8 cellular contexts compared by ENCODE assay signal in the genomic region with DNA sequence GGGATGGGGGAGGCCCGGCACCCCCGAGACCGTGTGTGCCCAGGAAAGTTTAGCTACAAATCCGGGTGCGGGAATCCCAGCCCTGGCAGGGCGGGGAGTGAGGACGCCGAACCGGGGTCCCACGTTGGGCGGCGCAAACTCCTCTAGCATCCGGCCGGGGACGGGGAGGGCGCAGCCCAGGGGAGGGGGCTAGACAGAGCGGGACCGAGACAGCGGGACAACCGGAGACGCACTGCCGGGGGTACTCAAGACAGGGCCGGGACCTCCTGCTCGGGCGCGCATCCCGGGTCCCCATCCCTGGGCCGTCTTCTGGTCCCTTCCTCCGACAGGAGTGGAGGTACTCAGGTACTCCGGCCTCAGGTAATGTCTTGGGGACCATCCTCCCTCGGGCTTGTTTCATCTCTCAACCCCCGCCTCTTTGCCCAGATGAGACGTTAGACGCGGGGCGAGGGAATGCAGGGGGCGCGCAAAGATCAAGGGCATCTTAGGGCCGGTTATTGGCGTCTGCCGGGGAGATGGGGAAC. TPM values are rescaled to one million over a fixed set of nuclear protein-coding genes. Genes with fewer than 3 reads are reported as not detected.
A peak's percentile ranks its signal among the peaks of the same experiment; 100 is the strongest.
DNase-seq lines count a peak whose midpoint lies in the region; ATAC-seq and TF ChIP-seq lines count a peak whose summit lies in the region.

No MANE protein-coding gene starts in this region.

- H3K36me3 ChIP-seq in iPS DF 6.9 (ENCODE audit: control insufficient read depth, insufficient read depth, low read length): no peaks in the 10 kb centered on the region
- no peaks in the 10 kb centered on the region for H3K36me3 ChIP-seq in stomach

- WGBS in iPS DF 6.9 (ENCODE audit: insufficient coverage, insufficient read length): no CpG with 5 or more reads among the region's 41 CpGs
- 4 to 6% (median 6%) methylated on average over 24 to 41 of the region's 41 CpGs for WGBS in stomach, 5 donors

- intact Hi-C loops in stomach (cut with DNase I; ENCODE audit: low total_unique reads): no loop called here

- H3K4me1 Mint-ChIP-seq in activated CD4-positive, alpha-beta T cell treated with anti-CD3 and anti-CD28 coated beads, Interleukin-2, amount 10 ng/mL, durations not matched to agents 7 days and 5 days: peaks cover 4% of the 10 kb centered on the region

- POLR2A ChIA-PET in activated CD4-positive, alpha-beta T cell treated with anti-CD3 and anti-CD28 coated beads, Interleukin-2, amount 10 ng/mL, durations not matched to agents 7 days and 5 days (lab: Charles Lee): no interaction called here

- TF ChIP-seq POLR2A in stomach (IDR thresholded peaks at IDR 0.05): no peak

- H3K27ac ChIP-seq in iPS DF 6.9 (ENCODE audit: low read length) (no peak overlapping the region), stomach (peak overlapping the region in 2 of 5 donors; percentile 25 to 40)

- H3K4me3 Mint-ChIP-seq in activated CD4-positive, alpha-beta T cell treated with anti-CD3 and anti-CD28 coated beads, Interleukin-2, amount 10 ng/mL, durations not matched to agents 7 days and 5 days: peak overlapping the region; percentile 49

- H3K27ac Mint-ChIP-seq in activated CD4-positive, alpha-beta T cell treated with anti-CD3 and anti-CD28 coated beads, Interleukin-2, amount 10 ng/mL, durations not matched to agents 7 days and 5 days: no peak overlapping the region

- H3K9me3 Mint-ChIP-seq in activated CD4-positive, alpha-beta T cell treated with anti-CD3 and anti-CD28 coated beads, Interleukin-2, amount 10 ng/mL, durations not matched to agents 7 days and 5 days: no peaks in the 10 kb centered on the region

- H3K27me3 ChIP-seq in iPS DF 6.9 (ENCODE audit: control insufficient read depth, insufficient read depth, low read length) (peaks cover 6% of the 10 kb centered on the region; the same call in 1 of the 2 replicates), stomach (peaks cover 0 to 28% (median 10%) of the 10 kb centered on the region in 3 donors)

- no peak for TF ChIP-seq EP300 in stomach (IDR thresholded peaks at IDR 0.05)

- DNase-seq in activated CD4-positive, alpha-beta T cell treated with anti-CD3 and anti-CD28 coated beads, Interleukin-2, amount 10 ng/mL, durations not matched to agents 7 days and 5 days: no peak
- DNase-seq in activated CD4-positive, alpha-beta T cell treated with anti-CD3 and anti-CD28 coated beads, Interleukin-2, amount 50 U/mL, for 1 hour: no peak
- peak; percentile 61 for DNase-seq in activated CD8-positive, alpha-beta memory T cell treated with anti-CD3 and anti-CD28 coated beads for 24 hours
- DNase-seq in iPS DF 6.9 (ENCODE audit: low read depth, low spot score) (no peak), stomach (no peak), HUDEP-2 (lab: John Stamatoyannopoulos, UW; ENCODE audit: unreplicated experiment in 76 of 76) (no peak), mesenteric fat pad (ENCODE audit: low spot score) (no peak)

- H3K4me1 ChIP-seq in iPS DF 6.9 (ENCODE audit: control insufficient read depth, insufficient read depth, low read length) (0 out of 2 replicates have a peak, but pooled peaks cover 1% of the 10 kb centered on the region), stomach (peaks cover 6 to 19% (median 16%) of the 10 kb centered on the region in 4 donors)

- ATAC-seq in GM21576 (IDR thresholded peaks at IDR 0.05; ENCODE audit: unreplicated experiment): no peak

- H3K4me3 ChIP-seq in iPS DF 6.9 (ENCODE audit: low read length) (peak overlapping the region; percentile 29), stomach (peak overlapping the region; percentile 60 to 87 (median 73))

- H3K9me3 ChIP-seq in iPS DF 6.9 (ENCODE audit: control insufficient read depth, insufficient read depth, low read length) (no peaks in the 10 kb centered on the region), stomach (no peaks in the 10 kb centered on the region)

- H3K36me3 Mint-ChIP-seq in activated CD4-positive, alpha-beta T cell treated with anti-CD3 and anti-CD28 coated beads, Interleukin-2, amount 10 ng/mL, durations not matched to agents 7 days and 5 days (ENCODE audit: low read depth): no peaks in the 10 kb centered on the region

- TF ChIP-seq CTCF in stomach (IDR thresholded peaks at IDR 0.05): no peak

- peaks cover 23% of the 10 kb centered on the region for H3K27me3 Mint-ChIP-seq in activated CD4-positive, alpha-beta T cell treated with anti-CD3 and anti-CD28 coated beads, Interleukin-2, amount 10 ng/mL, durations not matched to agents 7 days and 5 days

- CTCF ChIA-PET in activated CD4-positive, alpha-beta T cell treated with anti-CD3 and anti-CD28 coated beads, Interleukin-2, amount 10 ng/mL, durations not matched to agents 7 days and 5 days (lab: Charles Lee): interaction anchor here (0.6 kb wide), 1 partner anchor 618 kb away, joined by 3 read pairs; no protein-coding TSS in a partner anchor

RNA-seq across cellular contexts. Expression of a gene that starts 0.6 kb away (rescaled TPM):
- total RNA-seq in activated CD4-positive, alpha-beta T cell treated with anti-CD3 and anti-CD28 coated beads, Interleukin-2, amount 10 ng/mL, durations not matched to agents 7 days and 5 days: not detected
- 10 to 100 TPM in 2 of 5 donors, 1 to 10 TPM in 2, under 1 TPM in 1; under 0.01 to 61.3 (median 8.9) TPM for total RNA-seq in stomach
- polyA plus RNA-seq in stomach: 1 to 10 TPM; 1.6 to 4.9 (median 2.8) TPM
- 58.5 TPM for total RNA-seq in mesenteric fat pad
